In genomic region chr3:126544596-126545281, GRCh38 we compare ENCODE assay signal across 17 cellular contexts. TPM values are rescaled to one million over a fixed set of nuclear protein-coding genes. Genes with fewer than 3 reads are reported as not detected.
DNase-seq lines count a peak whose midpoint lies in the region; ATAC-seq, FAIRE-seq and TF ChIP-seq lines count a peak whose summit lies in the region.
"Had no signal": no experiment of that assay in that cellular context is flagged by ENCODE, and none has a peak within 500 bp of the region (broad histone marks: within the 10 kb centered on the region; RNA-seq: fewer than 3 reads in every experiment).

No MANE protein-coding gene starts in this region.

- no peaks in the 10 kb centered on the region; a peak in 1 of 8 replicates for H3K36me3 ChIP-seq in H1 (ENCODE audit: control insufficient read depth in 2 of 4, insufficient read depth in 4 of 4, low read length in 3 of 4)
- H3K36me3 ChIP-seq: cardiac muscle cell, prostate gland had no signal

- no peak overlapping the region for H2BK120ac ChIP-seq in H1 (replicated peaks; ENCODE audit: low read depth, low read length)

- H3K79me2 ChIP-seq in H1 (ENCODE audit: control insufficient read depth in 1 of 2, insufficient read depth in 2 of 2, low read length in 2 of 2), result no peaks in the 10 kb centered on the region

- no peaks in the 10 kb centered on the region for H3K9me3 ChIP-seq in H1 (ENCODE audit: insufficient read depth in 2 of 2, low read depth in 1 of 2, low read length in 1 of 2)
- H3K9me3 ChIP-seq: prostate gland had no signal

- no peak overlapping the region; the same call in 1 of the 2 replicates for H2BK15ac ChIP-seq in H1 (ENCODE audit: low read length)

- no peak overlapping the region for H3K9ac ChIP-seq in H1 (replicated peaks in 1 of 4; ENCODE audit: extremely low read depth in 1 of 4, low read depth in 3 of 4, low read length in 3 of 4)

- TF ChIP-seq RAD21 in H1 (IDR thresholded peaks at IDR 0.05 in 1 of 2, conservative IDR thresholded peaks at IDR 0.05 in 1 of 2; ENCODE audit: low read depth in 2 of 2, low read length in 2 of 2), result no peak

- H3K56ac ChIP-seq in H1 (replicated peaks; ENCODE audit: insufficient read length, low read depth, low read length), result no peak overlapping the region

- H2BK20ac ChIP-seq in H1 (ENCODE audit: low read length), result peak overlapping the region; percentile 61; the same call in 1 of the 2 replicates

- no peak for TF ChIP-seq POLR2A in H1 (IDR thresholded peaks at IDR 0.05; ENCODE audit: control extremely low read depth in 1 of 2, low read depth in 2 of 2, low read length in 2 of 2)

- peaks cover 5% of the 10 kb centered on the region; the same call in 1 of the 2 replicates for H3K23me2 ChIP-seq in H1 (ENCODE audit: low read depth, low read length)

- CTCF ChIA-PET in H1 (lab: Charles Lee; ENCODE audit: partially characterized antibody), result interaction anchor here (1.0 to 2.5 kb wide), 3 partner anchors 11 to 411 kb away, joined by 3 to 7 read pairs (median 4); no protein-coding TSS in a partner anchor

- no peak overlapping the region; the same call in 1 of the 2 replicates for H3K18ac ChIP-seq in H1 (ENCODE audit: extremely low read depth, low read length)

- H4K5ac ChIP-seq in H1 (ENCODE audit: insufficient read length, low read depth, low read length), result no peak overlapping the region

- peaks cover 0 to 5% (median 2%) of the 10 kb centered on the region in 4 experiments; a peak in 1 of 7 replicates for H3K27me3 ChIP-seq in H1 (replicated peaks in 1 of 4; ENCODE audit: control insufficient read depth in 3 of 4, extremely low read depth in 1 of 4, insufficient read depth in 3 of 4, low read length in 3 of 4)
- H3K27me3 ChIP-seq: cardiac muscle cell had no signal

- no peak overlapping the region for H3K4ac ChIP-seq in H1 (replicated peaks; ENCODE audit: insufficient read length, low read depth, low read length)

- H4K20me1 ChIP-seq in H1 (replicated peaks in 1 of 2; ENCODE audit: control insufficient read depth in 1 of 2, insufficient read depth in 2 of 2, low read length in 2 of 2), result no peaks in the 10 kb centered on the region

- TF ChIP-seq CTCF in H1 (IDR thresholded peaks at IDR 0.05; ENCODE audit: control extremely low read depth in 1 of 3, insufficient read depth in 1 of 3, low read depth in 1 of 3, low read length in 3 of 3), result no peak

- POLR2A ChIA-PET in H1 (lab: Charles Lee; ENCODE audit: partially characterized antibody), result no interaction called here

- H2AK5ac ChIP-seq in H1 (ENCODE audit: low read depth, low read length), result no peak overlapping the region

- no peak overlapping the region for H4K8ac ChIP-seq in H1 (ENCODE audit: extremely low read depth, insufficient read depth, low read length)

- no peak overlapping the region for H3K14ac ChIP-seq in H1 (ENCODE audit: insufficient read length)

- TF ChIP-seq EP300 in H1 (IDR thresholded peaks at IDR 0.05; ENCODE audit: borderline replicate concordance in 1 of 2, low read depth in 2 of 2, low read length in 2 of 2), result no peak

- H3K4me1 ChIP-seq in H1 (replicated peaks in 1 of 4; ENCODE audit: control insufficient read depth in 3 of 4, insufficient read depth in 4 of 4, low read length in 3 of 4), result peaks cover 0 to 14% (median 8%) of the 10 kb centered on the region in 4 experiments; a peak in 6 of 7 replicates
- H3K4me1 ChIP-seq: prostate gland had no signal

- H3K4me3 ChIP-seq in H1 (ENCODE audit: extremely low read depth in 1 of 4, insufficient read depth in 2 of 4, low read depth in 3 of 4, low read length in 4 of 4), result no peak overlapping the region
- H3K4me3 ChIP-seq: cardiac muscle cell, prostate gland had no signal

- H4K91ac ChIP-seq in H1 (replicated peaks; ENCODE audit: insufficient read length, low read length), result peak overlapping the region; percentile 70

- no peak overlapping the region for H3K23ac ChIP-seq in H1 (ENCODE audit: insufficient read length)

- FAIRE-seq in H1 (lab: Jason Lieb, UNC), result no peak

- intact Hi-C loops in posterior cingulate gyrus (cut with DNase I), result no loop called here

- 0 out of 2 replicates have a peak overlapping the region, but pooled peaks have one; percentile 24 for H2BK5ac ChIP-seq in H1 (ENCODE audit: low read depth, low read length)

- H2BK12ac ChIP-seq in H1 (ENCODE audit: low read depth, low read length), result peak overlapping the region; percentile 92; the same call in 1 of the 2 replicates

- ATAC-seq in HG02678 (IDR thresholded peaks at IDR 0.05; ENCODE audit: unreplicated experiment) (no peak), GM19328 (IDR thresholded peaks at IDR 0.05; ENCODE audit: unreplicated experiment) (no peak)
- ATAC-seq: stimulated activated effector memory CD8-positive, alpha-beta T cell treated with anti-CD3 and anti-CD28 coated beads, Interleukin-12 subunit alpha, Interleukin-12 subunit beta, amount 100 ng/mL, for 72 hours had no signal

- no peaks in the 10 kb centered on the region for H3K79me1 ChIP-seq in H1 (ENCODE audit: low read depth, low read length)

- WGBS in H1 (ENCODE audit: extremely low coverage in 1 of 2, insufficient coverage in 1 of 2, insufficient read length in 1 of 2, insufficient replicate concordance in 2 of 2, low coverage in 1 of 2, low lambda C conversion rate in 2 of 2, missing lambda C conversion rate in 1 of 2), 2 experiments, result 88% methylated on average over 7 of the region's 7 CpGs; no CpG with 5 or more reads in 1 of the 2 experiments

- H2AFZ ChIP-seq in H1 (ENCODE audit: low read length), result no peak overlapping the region

- no peak overlapping the region for H3K27ac ChIP-seq in H1 (ENCODE audit: low read depth, low read length)
- H3K27ac ChIP-seq: cardiac muscle cell, prostate gland had no signal

- DNase-seq in COR-L47 (lab: John Stamatoyannopoulos, UW) (peak; percentile 92), NCI-H146 treated with DMSO at 0.1 percent for 48 hours (lab: John Stamatoyannopoulos, UW; ENCODE audit: unreplicated experiment) (peak; percentile 93), H1 (ENCODE audit: low read depth in 1 of 2, low spot score in 2 of 2) (no peak), posterior cingulate gyrus (peak in 8 of 10 donors; percentile 2 to 57 (median 10)), SW480 (ENCODE audit: low spot score) (no peak)
- DNase-seq: activated naive CD4-positive, alpha-beta T cell; NCI-H1930; stimulated activated CD4-positive, alpha-beta T cell treated with anti-CD3 and anti-CD28 coated beads, Interleukin-1b, Interleukin-23, amount 100 ng/mL, for 48 hours; T-helper 1 cell had no signal

- H3K4me2 ChIP-seq in H1 (ENCODE audit: insufficient read depth in 1 of 2, low read depth in 2 of 2, low read length in 2 of 2), result no peak overlapping the region

TF ChIP-seq in H1, 55 proteins besides CTCF, POLR2A, EP300 and RAD21:
- no peak for TF ChIP-seq HDAC2 (IDR thresholded peaks at IDR 0.05; ENCODE audit: borderline replicate concordance in 1 of 2, low read depth in 2 of 2, low read length in 2 of 2)
- TF ChIP-seq RFX5 (IDR thresholded peaks at IDR 0.05; ENCODE audit: borderline replicate concordance, low read depth, low read length), result no peak
- no peak for TF ChIP-seq MAFK (IDR thresholded peaks at IDR 0.05; ENCODE audit: low read depth, low read length)
- TF ChIP-seq RBBP5 (IDR thresholded peaks at IDR 0.05; ENCODE audit: borderline replicate concordance, low read depth, low read length), result no peak
- no peak for TF ChIP-seq NANOG (IDR thresholded peaks at IDR 0.05; ENCODE audit: insufficient read depth, low read depth, low read length, poor library complexity, severe bottlenecking)
- TF ChIP-seq CHD1 (IDR thresholded peaks at IDR 0.05; ENCODE audit: low read depth, low read length), result no peak
- TF ChIP-seq SP4 (IDR thresholded peaks at IDR 0.05; ENCODE audit: low read length), result no peak
- no peak for TF ChIP-seq EZH2 (IDR thresholded peaks at IDR 0.05; ENCODE audit: low read depth, low read length, severe bottlenecking)
- TF ChIP-seq KDM1A (IDR thresholded peaks at IDR 0.05; ENCODE audit: borderline replicate concordance, low read length), result no peak
- no peak for TF ChIP-seq PHF8 (conservative IDR thresholded peaks at IDR 0.05; ENCODE audit: low read depth, low read length)

RNA-seq across cellular contexts. Expression of gene C3orf22, which starts 14.0 kb away (rescaled TPM):
- not detected in 2 replicates for total RNA-seq in H1 (2021; fragmentation: NEBNext Ultra II Directional; extraction: Animal tissue kit (Norgen Biotek cat#: 25700))
- polyA plus RNA-seq in H1 (2011; rRNA removed), result not detected in 2 replicates
- polyA plus RNA-seq in H1 (2011; cell fraction: cytosol; rRNA removed), result not detected
- not detected for polyA plus RNA-seq in H1 (2011; cell fraction: nucleus; rRNA removed)
- polyA plus RNA-seq in H1 (2012, experiment 1 of 2), result not detected in 4 replicates
- polyA plus RNA-seq in H1 (2012, experiment 2 of 2), result not detected
- not detected for polyA plus RNA-seq in H1 (2013, experiment 1 of 2)
- not detected for polyA plus RNA-seq in H1 (2013, experiment 2 of 2)
- not detected in 2 replicates for polyA minus RNA-seq in H1 (2011; rRNA and poly(A)+ RNA removed)
- not detected for polyA minus RNA-seq in H1 (2011; cell fraction: cytosol; rRNA and poly(A)+ RNA removed)
- polyA minus RNA-seq in H1 (2011; cell fraction: nucleus; rRNA and poly(A)+ RNA removed), result not detected
- total RNA-seq: cardiac muscle cell; CD4-positive, alpha-beta T cell; OCI-LY7 had no signal
- polyA plus RNA-seq: cardiac muscle cell, esophagus had no signal

RNA-seq across cellular contexts. Expression of gene CHST13, which starts 20.8 kb away (rescaled TPM):
- 5.4 and 5.9 TPM in 2 replicates for total RNA-seq in H1 (2021; fragmentation: NEBNext Ultra II Directional; extraction: Animal tissue kit (Norgen Biotek cat#: 25700))
- polyA plus RNA-seq in H1 (2011; rRNA removed), result 11.7 and 15.6 TPM in 2 replicates
- polyA plus RNA-seq in H1 (2011; cell fraction: cytosol; rRNA removed), result 7.5 TPM
- polyA plus RNA-seq in H1 (2011; cell fraction: nucleus; rRNA removed), result 7.6 TPM
- polyA plus RNA-seq in H1 (2012, experiment 1 of 2), result 2.1 to 6.2 TPM (median 5.1 TPM) in 4 replicates
- polyA plus RNA-seq in H1 (2012, experiment 2 of 2), result 5.3 TPM
- polyA plus RNA-seq in H1 (2013, experiment 1 of 2), result 9.0 TPM
- polyA plus RNA-seq in H1 (2013, experiment 2 of 2), result 9.3 TPM
- polyA minus RNA-seq in H1 (2011; rRNA and poly(A)+ RNA removed), result 0.22 and 0.57 TPM in 2 replicates
- polyA minus RNA-seq in H1 (2011; cell fraction: cytosol; rRNA and poly(A)+ RNA removed), result 4.1 TPM
- polyA minus RNA-seq in H1 (2011; cell fraction: nucleus; rRNA and poly(A)+ RNA removed), result 2.8 TPM
- total RNA-seq: CD4-positive, alpha-beta T cell; OCI-LY7 had no signal

RNA-seq across cellular contexts. Expression of gene UROC1, which starts 27.2 kb away (rescaled TPM):
- total RNA-seq in H1 (2021; fragmentation: NEBNext Ultra II Directional; extraction: Animal tissue kit (Norgen Biotek cat#: 25700)), result not detected in 2 replicates
- 0.03 and 0.09 TPM in 2 replicates for polyA plus RNA-seq in H1 (2011; rRNA removed)
- 0.05 TPM for polyA plus RNA-seq in H1 (2011; cell fraction: cytosol; rRNA removed)
- 0.10 TPM for polyA plus RNA-seq in H1 (2011; cell fraction: nucleus; rRNA removed)
- polyA plus RNA-seq in H1 (2012, experiment 1 of 2), result 0.05 TPM in 2 of 4 replicates, not detected in the others
- polyA plus RNA-seq in H1 (2012, experiment 2 of 2), result not detected
- polyA plus RNA-seq in H1 (2013, experiment 1 of 2), result not detected
- 0.04 TPM for polyA plus RNA-seq in H1 (2013, experiment 2 of 2)
- polyA minus RNA-seq in H1 (2011; rRNA and poly(A)+ RNA removed), result 0.05 TPM in 1 of 2 replicates, not detected in the other
- not detected for polyA minus RNA-seq in H1 (2011; cell fraction: cytosol; rRNA and poly(A)+ RNA removed)
- not detected for polyA minus RNA-seq in H1 (2011; cell fraction: nucleus; rRNA and poly(A)+ RNA removed)
- total RNA-seq: cardiac muscle cell; CD4-positive, alpha-beta T cell had no signal
- polyA plus RNA-seq: cardiac muscle cell, esophagus had no signal

Comparison
In these comparisons a context has a peak if more than half of its experiments do, and no peak if none do; other contexts are left out.
1. DNase-seq: peak in COR-L47 (single experiment), NCI-H146 treated with DMSO at 0.1 percent for 48 hours (single experiment) and posterior cingulate gyrus (8 of 10); none in H1 (0 of 2) and SW480 (single experiment).